In the genomic region with DNA sequence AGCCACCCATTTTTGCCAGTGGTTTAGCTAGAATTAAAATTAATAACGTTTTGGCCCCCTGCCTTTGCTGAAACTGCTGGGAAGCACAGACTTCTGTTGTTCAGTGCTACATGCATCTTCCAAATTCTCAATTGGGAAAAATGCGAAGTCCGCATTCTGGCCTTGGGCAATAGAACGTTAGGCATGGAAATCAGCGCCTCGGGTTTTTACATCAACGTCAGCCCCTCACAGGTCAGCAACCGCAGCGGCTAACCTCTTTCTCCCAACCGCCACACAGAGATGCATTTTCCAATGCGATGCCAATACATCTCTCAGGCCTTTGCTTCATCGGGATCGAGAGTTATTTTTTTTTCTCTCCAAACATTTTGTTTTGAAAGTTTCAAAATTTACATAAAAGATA, we compare ENCODE assay signal across 7 cellular contexts.
"Had no signal": no experiment of that assay in that cellular context is flagged by ENCODE, and none has a peak within 500 bp of the region (broad histone marks: within the 10 kb centered on the region; RNA-seq: fewer than 3 reads in every experiment).

No MANE protein-coding gene starts in this region.

- H3K27ac Mint-ChIP-seq: IgD-negative memory B cell had no signal

- H3K4me3 ChIP-seq: GM23248 had no signal

- FAIRE-seq: HTR-8/SVneo had no signal

- H3K27me3 Mint-ChIP-seq: IgD-negative memory B cell had no signal

- H3K27ac ChIP-seq: GM23248, KMS-11 had no signal

- H3K36me3 Mint-ChIP-seq: IgD-negative memory B cell had no signal

- DNase-seq: GM23248, H7, HCEC 1CT, KBM-7 had no signal

- H2AFZ ChIP-seq: GM23248 had no signal

- H3K4me2 ChIP-seq: KMS-11 had no signal

- H3K4me3 Mint-ChIP-seq: IgD-negative memory B cell had no signal

- H3K9ac ChIP-seq: GM23248, KMS-11 had no signal

- H3K4me1 Mint-ChIP-seq: IgD-negative memory B cell had no signal
